Comparison of ENCODE assay signal across 29 cellular contexts in genomic region chr1:83761977-83762376, GRCh38.
DNase-seq lines count a peak whose midpoint lies in the region; ATAC-seq and TF ChIP-seq lines count a peak whose summit lies in the region.
"Had no signal": no experiment of that assay in that cellular context is flagged by ENCODE, and none has a peak within 500 bp of the region (broad histone marks: within the 10 kb centered on the region; RNA-seq: fewer than 3 reads in every experiment).

No MANE protein-coding gene starts in this region.

- DNase-seq in NCI-H82 (lab: John Stamatoyannopoulos, UW): peak; percentile 4
- DNase-seq in NCI-H82 treated with DMSO at 0.1 percent for 48 hours (lab: John Stamatoyannopoulos, UW; ENCODE audit: unreplicated experiment): no peak
- no peak for DNase-seq in coronary artery (ENCODE audit: low spot score)
- DNase-seq in neural progenitor cell (ENCODE audit: low spot score): no peak
- no peak for DNase-seq in stimulated activated CD4-positive, alpha-beta T cell treated with anti-CD3 and anti-CD28 coated beads, Interleukin-4, amount 100 ng/mL, for 24 hours
- DNase-seq in SW 1271 (lab: John Stamatoyannopoulos, UW): no peak
- DNase-seq in NCI-H1048 (lab: John Stamatoyannopoulos, UW): no peak
- DNase-seq: 8988T; activated CD4-positive, alpha-beta T cell treated with anti-CD3 and anti-CD28 coated beads for 36 hours; activated CD8-positive, alpha-beta T cell treated with anti-CD3 and anti-CD28 coated beads for 36 hours; activated naive CD4-positive, alpha-beta T cell treated with anti-CD3 and anti-CD28 coated beads, Interleukin-2, amount 50 U/mL, for 16 hours; amniotic stem cell; DMS79 treated with DMSO at 0.1 percent for 48 hours; effector memory CD4-positive, alpha-beta T cell; GF-D8; immature natural killer cell; left cardiac atrium; NCI-H446 treated with DMSO at 0.1 percent for 48 hours; OCI-M1; spleen; T-helper 2 cell; transverse colon had no signal

- no peak overlapping the region for H2AFZ ChIP-seq in neural progenitor cell (replicated peaks)
- H2AFZ ChIP-seq: parathyroid adenoma had no signal

- H3K36me3 ChIP-seq in neural progenitor cell: no peaks in the 10 kb centered on the region
- H3K36me3 ChIP-seq: right atrium auricular region, spleen, transverse colon had no signal

- H3K27me3 ChIP-seq in neural progenitor cell: no peaks in the 10 kb centered on the region
- H3K27me3 ChIP-seq: right atrium auricular region, spleen, transverse colon had no signal

- H3K9me3 ChIP-seq in neural progenitor cell (ENCODE audit: low read depth): no peaks in the 10 kb centered on the region
- H3K9me3 ChIP-seq: right atrium auricular region, spleen, transverse colon had no signal

- TF ChIP-seq CTCF in coronary artery (IDR thresholded peaks at IDR 0.05) (no peak), neural progenitor cell (IDR thresholded peaks at IDR 0.05) (no peak)

- no peak overlapping the region for H3K9ac ChIP-seq in neural progenitor cell
- H3K9ac ChIP-seq: parathyroid adenoma had no signal

- peaks cover 61% of the 10 kb centered on the region for H3K4me1 Mint-ChIP-seq in neural progenitor cell
- H3K4me1 Mint-ChIP-seq: activated CD4-positive, alpha-beta T cell treated with anti-CD3 and anti-CD28 coated beads for 36 hours; immature natural killer cell had no signal

- H4K20me1 ChIP-seq in neural progenitor cell (ENCODE audit: low read depth): no peaks in the 10 kb centered on the region

- H3K27ac Mint-ChIP-seq in neural progenitor cell: peak overlapping the region; percentile 5
- H3K27ac Mint-ChIP-seq: activated CD4-positive, alpha-beta T cell treated with anti-CD3 and anti-CD28 coated beads for 36 hours; activated CD8-positive, alpha-beta T cell treated with anti-CD3 and anti-CD28 coated beads for 36 hours; activated T-helper 2 cell treated with anti-CD3 and anti-CD28 coated beads, Interferon-gamma antibody, Interleukin-2, Interleukin-4, amounts not matched to agents 10 μg/mL and 5 μg/mL and 100 μg/mL, durations not matched to agents 14 hours and 24 hours and 36 hours; immature natural killer cell; natural killer cell treated with Interleukin-12 subunit alpha and Interleukin-12 subunit beta and Interleukin-15 and Interleukin-18, amount 100 ng/mL, for 72 hours had no signal

- no peaks in the 10 kb centered on the region for H3K9me3 Mint-ChIP-seq in neural progenitor cell
- H3K9me3 Mint-ChIP-seq: activated CD8-positive, alpha-beta T cell treated with anti-CD3 and anti-CD28 coated beads for 36 hours; activated T-helper 2 cell treated with anti-CD3 and anti-CD28 coated beads, Interferon-gamma antibody, Interleukin-2, Interleukin-4, amounts not matched to agents 10 μg/mL and 5 μg/mL and 100 μg/mL, durations not matched to agents 14 hours and 24 hours and 36 hours; IgD-negative memory B cell; natural killer cell treated with Interleukin-12 subunit alpha and Interleukin-12 subunit beta and Interleukin-15 and Interleukin-18, amount 100 ng/mL, for 72 hours had no signal

- no peaks in the 10 kb centered on the region for H3K36me3 Mint-ChIP-seq in neural progenitor cell
- H3K36me3 Mint-ChIP-seq: immature natural killer cell; natural killer cell treated with Interleukin-12 subunit alpha and Interleukin-12 subunit beta and Interleukin-15 and Interleukin-18, amount 100 ng/mL, for 72 hours had no signal

- peak overlapping the region; percentile 19 for H3K4me2 ChIP-seq in neural progenitor cell

- H3K79me2 ChIP-seq in neural progenitor cell (ENCODE audit: low read depth): no peaks in the 10 kb centered on the region
- H3K79me2 ChIP-seq: parathyroid adenoma had no signal

- no peaks in the 10 kb centered on the region for H3K27me3 Mint-ChIP-seq in neural progenitor cell (ENCODE audit: insufficient read depth, low read depth)

- no peak overlapping the region for H3K4me3 Mint-ChIP-seq in neural progenitor cell
- H3K4me3 Mint-ChIP-seq: activated CD4-positive, alpha-beta T cell treated with anti-CD3 and anti-CD28 coated beads for 36 hours; activated CD8-positive, alpha-beta T cell treated with anti-CD3 and anti-CD28 coated beads for 36 hours; immature natural killer cell; natural killer cell treated with Interleukin-12 subunit alpha and Interleukin-12 subunit beta and Interleukin-15 and Interleukin-18, amount 100 ng/mL, for 72 hours had no signal

- ATAC-seq in HG03108 (IDR thresholded peaks at IDR 0.05; ENCODE audit: unreplicated experiment): no peak
- ATAC-seq: HCT116; left cardiac atrium; natural killer cell treated with Interleukin-12 subunit alpha and Interleukin-12 subunit beta and Interleukin-15 and Interleukin-18, amount 100 ng/mL, for 72 hours had no signal

- peaks cover 25% of the 10 kb centered on the region for H3F3A ChIP-seq in neural progenitor cell (ENCODE audit: low read depth)

- H3K27ac ChIP-seq in coronary artery: no peak overlapping the region
- H3K27ac ChIP-seq in neural progenitor cell: no peak overlapping the region
- H3K27ac ChIP-seq: parathyroid adenoma, right atrium auricular region, spleen, transverse colon had no signal

- H3K4me3 ChIP-seq in coronary artery (peak overlapping the region; percentile 48), neural progenitor cell (no peak overlapping the region)
- H3K4me3 ChIP-seq: right atrium auricular region, spleen, transverse colon had no signal

- H3K4me1 ChIP-seq in neural progenitor cell: peaks cover 67% of the 10 kb centered on the region
- H3K4me1 ChIP-seq: parathyroid adenoma, right atrium auricular region, transverse colon had no signal
